ENCODE assay signal across 9 cellular contexts in genomic region chr20:32474967-32475819, GRCh38.
DNase-seq lines count a peak whose midpoint lies in the region; ATAC-seq and TF ChIP-seq lines count a peak whose summit lies in the region.
"Had no signal": no experiment of that assay in that cellular context is flagged by ENCODE, and none has a peak within 500 bp of the region (broad histone marks: within the 10 kb centered on the region; RNA-seq: fewer than 3 reads in every experiment).

No MANE protein-coding gene starts in this region.

- H3K27me3 ChIP-seq in brain microvascular endothelial cell (replicated peaks) (no peaks in the 10 kb centered on the region), iPS-18a (ENCODE audit: control insufficient read depth, insufficient read depth, low read length) (no peaks in the 10 kb centered on the region), rectal smooth muscle tissue (ENCODE audit: control insufficient read depth, insufficient read depth, low read length) (no peaks in the 10 kb centered on the region)

- peaks cover 78% of the 10 kb centered on the region for H3K4me1 Mint-ChIP-seq in Calu3 (ENCODE audit: low read depth, unreplicated experiment)

- no peak for ATAC-seq in GM21423 (IDR thresholded peaks at IDR 0.05; ENCODE audit: unreplicated experiment)

- H3K4me3 Mint-ChIP-seq in Calu3 (ENCODE audit: low read depth, unreplicated experiment) = peak overlapping the region; percentile 79

- H3K9me3 ChIP-seq in iPS-18a (ENCODE audit: control insufficient read depth, low read depth, low read length) = no peaks in the 10 kb centered on the region

- H3K4me1 ChIP-seq in iPS-18a (ENCODE audit: control insufficient read depth, low read depth, low read length) (peaks cover 15% of the 10 kb centered on the region), rectal smooth muscle tissue (ENCODE audit: control insufficient read depth, insufficient read depth, low read length) (peaks cover 58% of the 10 kb centered on the region)

- H3K9ac ChIP-seq in iPS-18a (ENCODE audit: low read length) (no peak overlapping the region), rectal smooth muscle tissue (ENCODE audit: low read length) (peak overlapping the region; percentile 50)
- H3K9ac ChIP-seq: KMS-11 had no signal

- H3K36me3 ChIP-seq in brain microvascular endothelial cell (replicated peaks) (peaks cover 31% of the 10 kb centered on the region), iPS-18a (ENCODE audit: control insufficient read depth, low read depth, low read length) (no peaks in the 10 kb centered on the region), rectal smooth muscle tissue (ENCODE audit: control insufficient read depth, insufficient read depth, low read length) (peaks cover 5% of the 10 kb centered on the region)

- H3K36me3 Mint-ChIP-seq in Calu3 (ENCODE audit: insufficient read depth, unreplicated experiment) = peaks cover 55% of the 10 kb centered on the region

- DNase-seq in Calu3 (peak; percentile 100), KBM-7 (peak; percentile 84), brain microvascular endothelial cell (peak; percentile 94), activated gamma-delta T cell treated with Interleukin-2 at 50 U/mL for 16 hours (no peak), D341Med (ENCODE audit: low spot score) (no peak)

- in situ Hi-C loops in KBM-7 (cut with MboI; ENCODE audit: low pct_unique_long_range_greater_than_20kb, low sequenced_read_pairs) (no loop called here), brain microvascular endothelial cell (cut with HindIII; ENCODE audit: low pct_ligation_motif_present, low sequenced_read_pairs) (no loop called here)

- H3K9me3 Mint-ChIP-seq in Calu3 (ENCODE audit: low read depth, unreplicated experiment) = no peaks in the 10 kb centered on the region

- H3K27ac ChIP-seq in brain microvascular endothelial cell = peak overlapping the region; percentile 75
- no peak overlapping the region for H3K27ac ChIP-seq in iPS-18a (ENCODE audit: low read length)
- peak overlapping the region; percentile 91 for H3K27ac ChIP-seq in rectal smooth muscle tissue (ENCODE audit: low read depth, low read length)
- H3K27ac ChIP-seq: KMS-11 had no signal

- CTCF ChIA-PET in Calu3 (lab: Charles Lee) = interaction anchor here (0.6 to 2.2 kb wide), 9 partner anchors 9 to 842 kb away, joined by 3 to 19 read pairs (median 6); partner anchors contain the start of gene C20orf203

- intact Hi-C loops in Calu3 (cut with micrococcal nuclease; ENCODE audit: unreplicated experiment) = loop anchor here (5.0 kb wide), 1 partner anchor 118 kb away; the partner anchor contains the start of gene ASXL1

- H3K27me3 Mint-ChIP-seq in Calu3 (ENCODE audit: unreplicated experiment) = no peaks in the 10 kb centered on the region

- no TSS peak for BruUV-seq in Calu3 (replicated peaks; lab: Mats Ljungman, UMichigan)

- peak overlapping the region; percentile 72 for H3K27ac Mint-ChIP-seq in Calu3 (ENCODE audit: unreplicated experiment)

- TF ChIP-seq CTCF in Calu3 (IDR thresholded peaks at IDR 0.05; ENCODE audit: unreplicated experiment) (no peak), brain microvascular endothelial cell (IDR thresholded peaks at IDR 0.05; ENCODE audit: low read depth, low read length, missing control alignments) (no peak)

- H3K4me3 ChIP-seq in brain microvascular endothelial cell (ENCODE audit: low read depth, low read length) (peak overlapping the region; percentile 54), iPS-18a (ENCODE audit: low read length) (peak overlapping the region; percentile 28), rectal smooth muscle tissue (ENCODE audit: low read length) (peak overlapping the region; percentile 68)

Comparison
In these comparisons a context has a peak if more than half of its experiments do, and no peak if none do; other contexts are left out.
1. DNase-seq: peak in Calu3 (single experiment), KBM-7 (single experiment) and brain microvascular endothelial cell (single experiment); none in activated gamma-delta T cell treated with Interleukin-2 at 50 U/mL for 16 hours (single experiment) and D341Med (single experiment).
2. Peak in every context shown above with its lines, with median percentiles within 50 percentile points of each other: H3K4me3 ChIP-seq.